Comparison of ENCODE assay signal across 8 cellular contexts in the genomic region with DNA sequence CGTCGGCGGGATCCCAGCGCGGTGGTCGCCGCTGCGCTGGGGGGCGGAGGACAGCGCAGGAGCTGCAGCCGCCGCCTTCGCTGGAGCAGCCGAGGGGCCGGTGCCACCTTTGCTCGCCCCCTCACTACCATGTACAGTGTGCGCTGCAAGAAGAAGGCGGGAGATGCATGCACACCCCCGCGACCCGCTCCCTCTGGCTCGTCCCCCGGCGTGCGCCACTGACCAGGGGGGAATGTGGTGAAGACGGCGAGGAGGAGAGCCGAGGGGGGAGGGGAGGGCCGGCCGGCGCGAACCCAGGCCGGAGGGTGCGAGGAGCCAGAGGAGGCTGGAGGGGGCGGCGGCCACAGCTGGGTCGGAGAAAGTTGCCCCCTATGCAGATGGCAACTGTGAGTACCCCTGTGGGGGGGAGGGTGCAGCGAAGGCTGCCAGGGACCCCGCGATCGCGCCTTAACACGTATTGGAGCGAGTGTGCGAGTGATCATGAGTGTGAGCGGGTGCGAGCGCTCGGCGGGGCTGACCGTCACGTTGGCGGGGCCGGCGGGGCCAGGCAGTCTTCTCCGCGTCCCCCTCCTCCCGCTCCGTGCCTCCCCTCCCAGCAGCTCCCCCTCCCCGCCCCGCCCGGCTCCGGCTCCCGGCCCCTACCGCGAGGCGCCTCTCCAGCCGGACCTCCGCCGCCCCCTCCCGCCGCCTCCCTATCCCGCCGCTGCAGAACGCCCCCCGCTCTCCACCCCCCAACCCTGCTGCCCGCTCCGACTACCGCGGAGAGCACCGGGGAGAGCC. TPM values are rescaled to one million over a fixed set of nuclear protein-coding genes. Genes with fewer than 3 reads are reported as not detected.
DNase-seq lines count a peak whose midpoint lies in the region; ATAC-seq and TF ChIP-seq lines count a peak whose summit lies in the region.

No MANE protein-coding gene starts in this region.

- no peak for DNase-seq in AG04450 (ENCODE audit: low read depth, low spot score)
- no peak for DNase-seq in astrocyte of the cerebellum (ENCODE audit: low read depth)
- DNase-seq in kidney epithelial cell (ENCODE audit: low read depth): no peak
- no peak for DNase-seq in stomach
- no peak for DNase-seq in epidermal melanocyte (ENCODE audit: insufficient read length, low spot score)

- peak; percentile 5 for ATAC-seq in HG03175 (IDR thresholded peaks at IDR 0.05; ENCODE audit: unreplicated experiment)
- ATAC-seq in HG02840 (IDR thresholded peaks at IDR 0.05; ENCODE audit: low FRiP score, unreplicated experiment): no peak
- ATAC-seq in GM18505 (IDR thresholded peaks at IDR 0.05; ENCODE audit: unreplicated experiment): no peak

- no peak for TF ChIP-seq POLR2A in stomach (IDR thresholded peaks at IDR 0.05)
- TF ChIP-seq POLR2A in GM18505 (IDR thresholded peaks at IDR 0.05; ENCODE audit: borderline replicate concordance, extremely low read depth, insufficient read depth, insufficient read length): no peak

- H3K9me3 ChIP-seq in AG04450 (ENCODE audit: control insufficient read depth, insufficient read depth, low read length) (peaks cover 6% of the 10 kb centered on the region; the same call in 1 of the 2 replicates), stomach (peaks cover 0 to 7% (median 0%) of the 10 kb centered on the region in 4 donors)

- H3K36me3 ChIP-seq in kidney epithelial cell (ENCODE audit: control insufficient read depth, insufficient read depth, low read length) (no peaks in the 10 kb centered on the region), stomach (no peaks in the 10 kb centered on the region)

- TF ChIP-seq EP300 in stomach (IDR thresholded peaks at IDR 0.05): no peak

- intact Hi-C loops in stomach (cut with DNase I; ENCODE audit: low total_unique reads): no loop called here

- TF ChIP-seq CTCF in AG04450 (IDR thresholded peaks at IDR 0.05; ENCODE audit: low read depth, low read length) (no peak), astrocyte of the cerebellum (IDR thresholded peaks at IDR 0.05; ENCODE audit: low read depth, low read length, missing control alignments) (no peak), kidney epithelial cell (IDR thresholded peaks at IDR 0.05; ENCODE audit: insufficient read depth, low read length, poor library complexity, severe bottlenecking) (no peak), stomach (IDR thresholded peaks at IDR 0.05) (no peak)

- H3K4me3 ChIP-seq in AG04450 (ENCODE audit: low read depth, low read length) (peak overlapping the region; percentile 49), astrocyte of the cerebellum (ENCODE audit: low read depth, low read length) (peak overlapping the region; percentile 76), kidney epithelial cell (ENCODE audit: low read depth, low read length) (peak overlapping the region; percentile 49), stomach (peak overlapping the region; percentile 54 to 66 (median 58))

- CTCF ChIA-PET in AG04450 (lab: Charles Lee): interaction anchor here (0.7 to 0.9 kb wide), 3 partner anchors 21 to 50 kb away, joined by 3 read pairs; no protein-coding TSS in a partner anchor

- H3K27ac ChIP-seq in AG04450 (ENCODE audit: low read depth, low read length): no peak overlapping the region
- H3K27ac ChIP-seq in stomach: peak overlapping the region in 2 of 5 donors; percentile 39 to 67

- H3K4me1 ChIP-seq in stomach: peaks cover 25 to 44% (median 31%) of the 10 kb centered on the region in 4 donors

- POLR2A ChIA-PET in AG04450 (lab: Yijun Ruan, JAX): no interaction called here

- in situ Hi-C loops in astrocyte of the cerebellum (cut with HindIII; ENCODE audit: low sequenced_read_pairs): no loop called here

- peaks cover 24% of the 10 kb centered on the region for H3K27me3 ChIP-seq in AG04450 (ENCODE audit: control insufficient read depth, insufficient read depth, low read length)
- H3K27me3 ChIP-seq in kidney epithelial cell (ENCODE audit: control insufficient read depth, insufficient read depth, low read length): peaks cover 46% of the 10 kb centered on the region
- peaks cover 0 to 72% (median 63%) of the 10 kb centered on the region in 3 donors for H3K27me3 ChIP-seq in stomach

- 1 to 7% (median 3%) methylated on average over 34 to 79 of the region's 81 CpGs for WGBS in stomach, 5 donors

RNA-seq across cellular contexts. Expression of gene SLITRK5, which starts 0.8 kb away (rescaled TPM):
- 0.02 and 0.04 TPM in 2 replicates for polyA plus RNA-seq in AG04450 (2011; rRNA removed)
- polyA minus RNA-seq in AG04450 (2011; rRNA and poly(A)+ RNA removed): 0.04 and 0.05 TPM in 2 replicates
- under 0.01 TPM in 2 replicates for total RNA-seq in kidney epithelial cell
- total RNA-seq in stomach: 1 to 10 TPM in 1 of 5 donors, under 1 TPM in 2, not detected in 2; under 0.01 to 3.3 (median under 0.01) TPM
- polyA plus RNA-seq in stomach: under 1 TPM in 2 of 3 donors, not detected in 1; under 0.01 to 0.08 TPM
